8 cellular contexts compared by ENCODE assay signal in genomic region chr5:180069589-180070247, GRCh38. TPM values are rescaled to one million over a fixed set of nuclear protein-coding genes. Genes with fewer than 3 reads are reported as not detected.
A peak's percentile ranks its signal among the peaks of the same experiment; 100 is the strongest.
DNase-seq lines count a peak whose midpoint lies in the region; ATAC-seq and TF ChIP-seq lines count a peak whose summit lies in the region.

No MANE protein-coding gene starts in this region.

- peaks cover 25% of the 10 kb centered on the region for H3K27me3 Mint-ChIP-seq in H9 (ENCODE audit: low read depth)

- no peak overlapping the region for H2AFZ ChIP-seq in H9 (ENCODE audit: low read length)

- no peak for ATAC-seq in HG02798 (IDR thresholded peaks at IDR 0.05; ENCODE audit: poor library complexity, unreplicated experiment)

- no peak overlapping the region for H3K18ac ChIP-seq in H9 (ENCODE audit: insufficient read length, low read depth, low read length)

- no peak overlapping the region for H2AK5ac ChIP-seq in H9 (ENCODE audit: insufficient read length, low read length)

- intact Hi-C loops in ovary (cut with DNase I) = loop anchor here in 2 of 4 donors (10.0 kb wide), 1 partner anchor 165 kb away; the partner anchor contains the start of gene TBC1D9B (in 2 of the 2)

- H3K36me3 Mint-ChIP-seq in H9 (ENCODE audit: insufficient read depth in 1 of 3, low read depth in 3 of 3) = peaks cover 10 to 24% (median 12%) of the 10 kb centered on the region in 3 experiments

- no peak overlapping the region for H4K91ac ChIP-seq in H9 (ENCODE audit: insufficient read length, low read depth, low read length)

- H3K27ac Mint-ChIP-seq in H9 = peak overlapping the region in 1 of 3 experiments; percentile 88; a peak in 3 of 7 replicates

- H3K23ac ChIP-seq in H9 (ENCODE audit: insufficient read length, low read depth, low read length) = no peak overlapping the region

- no peak overlapping the region for H4K8ac ChIP-seq in H9 (replicated peaks; ENCODE audit: insufficient read length, low read depth, low read length)

- H3K27me3 ChIP-seq in H9 (ENCODE audit: insufficient read depth, low read length) = peaks cover 3% of the 10 kb centered on the region; the same call in 1 of the 2 replicates
- no peaks in the 10 kb centered on the region for H3K27me3 ChIP-seq in ovary

- H3K9me3 Mint-ChIP-seq in H9 = peaks cover 15% of the 10 kb centered on the region in 2 experiments

- no peak for TF ChIP-seq POLR2A in ovary (IDR thresholded peaks at IDR 0.05)

- peaks cover 5% of the 10 kb centered on the region for H3K79me1 ChIP-seq in H9 (ENCODE audit: insufficient read depth, low read depth, low read length, poor library complexity, severe bottlenecking)

- no peak overlapping the region for H2BK12ac ChIP-seq in H9 (ENCODE audit: insufficient read length, low read depth, low read length)

- peak overlapping the region; percentile 77 for H3K4me2 ChIP-seq in H9 (ENCODE audit: insufficient read depth, insufficient read length, low read length)

- H3K36me3 ChIP-seq in SK-N-MC (ENCODE audit: insufficient read depth, low read length) = 0 out of 2 replicates have a peak, but pooled peaks cover 5% of the 10 kb centered on the region
- H3K36me3 ChIP-seq in ovary = no peaks in the 10 kb centered on the region

- no peak overlapping the region for H3T11ph ChIP-seq in H9 (ENCODE audit: low read length)

- H2BK120ac ChIP-seq in H9 (ENCODE audit: low read depth, low read length, poor library complexity, severe bottlenecking) = no peak overlapping the region

- H3K56ac ChIP-seq in H9 (ENCODE audit: insufficient read length, low read depth, low read length) = no peak overlapping the region

- H3K79me2 ChIP-seq in H9 (ENCODE audit: insufficient read depth, low read length) = peaks cover 29% of the 10 kb centered on the region; the same call in 1 of the 2 replicates

- H3K9me3 ChIP-seq in H9 (ENCODE audit: control insufficient read depth, low read depth, low read length) (peaks cover 5% of the 10 kb centered on the region), SK-N-MC (ENCODE audit: low read depth, low read length) (peaks cover 8% of the 10 kb centered on the region; the same call in 1 of the 2 replicates), ovary (no peaks in the 10 kb centered on the region)

- H3K9ac ChIP-seq in H9 (ENCODE audit: extremely low read depth, insufficient read length, low read length) = peak overlapping the region; percentile 52
- H3K9ac ChIP-seq in SK-N-MC (ENCODE audit: insufficient read length) = peak overlapping the region; percentile 86

- H2BK5ac ChIP-seq in H9 (ENCODE audit: insufficient read length, low read length) = no peak overlapping the region

- H3K23me2 ChIP-seq in H9 (ENCODE audit: insufficient read length, low read depth, low read length, poor library complexity, severe bottlenecking) = peaks cover 17% of the 10 kb centered on the region

- no peak for DNase-seq in H9
- DNase-seq in SK-N-MC (ENCODE audit: low read depth, low spot score) = no peak
- DNase-seq in fibroblast of peridontal ligament (ENCODE audit: extremely low read depth) = peak; percentile 17
- DNase-seq in occipital lobe (lab: John Stamatoyannopoulos, UW) = peak; percentile 55
- no peak for DNase-seq in HK-2 (ENCODE audit: unreplicated experiment)
- no peak for DNase-seq in ovary
- DNase-seq in EL = no peak

- H3K4me3 ChIP-seq in SK-N-MC = peak overlapping the region; percentile 82
- no peak overlapping the region for H3K4me3 ChIP-seq in ovary

- no peak overlapping the region for H3K27ac ChIP-seq in H9 (ENCODE audit: insufficient read length, low read depth, low read length)
- peak overlapping the region; percentile 87 for H3K27ac ChIP-seq in SK-N-MC
- no peak overlapping the region for H3K27ac ChIP-seq in ovary

- H3K4me1 ChIP-seq in H9 (ENCODE audit: insufficient read depth, low read length) (peaks cover 8% of the 10 kb centered on the region; the same call in 1 of the 2 replicates), ovary (ENCODE audit: insufficient read depth) (peaks cover 9% of the 10 kb centered on the region)

- H2BK15ac ChIP-seq in H9 (ENCODE audit: low read depth, low read length) = no peak overlapping the region

- no peak overlapping the region for H2BK20ac ChIP-seq in H9 (ENCODE audit: low read depth, low read length, poor library complexity, severe bottlenecking)

- H3K4me1 Mint-ChIP-seq in H9 = peaks cover 35 to 40% of the 10 kb centered on the region in 2 experiments

- no CpG with 5 or more reads among the region's 9 CpGs for WGBS in H9 (ENCODE audit: extremely low coverage, insufficient read length, low lambda C conversion rate)
- WGBS in ovary, 3 donors = 76 to 80% (median 78%) methylated on average over 9 of the region's 9 CpGs

- H3K4me3 Mint-ChIP-seq in H9 = peak overlapping the region; percentile 91 to 96

- H3K4ac ChIP-seq in H9 (ENCODE audit: low read depth, low read length) = no peak overlapping the region

- no peak overlapping the region for H4K5ac ChIP-seq in H9 (ENCODE audit: insufficient read length, low read depth, low read length)

- no peak overlapping the region for H3K14ac ChIP-seq in H9 (ENCODE audit: insufficient read depth, low read length)

- no peak for TF ChIP-seq EP300 in ovary (IDR thresholded peaks at IDR 0.05)

- H4K20me1 ChIP-seq in H9 (ENCODE audit: control insufficient read depth, insufficient read depth, insufficient read length) = no peaks in the 10 kb centered on the region

- no peak for TF ChIP-seq CTCF in H9 (conservative IDR thresholded peaks at IDR 0.05)
- no peak for TF ChIP-seq CTCF in ovary (IDR thresholded peaks at IDR 0.05)

RNA-seq across cellular contexts. Expression of gene RNF130, which starts 1.8 kb away (rescaled TPM):
- total RNA-seq in H9 (2021) (76.4 and 80.0 TPM in 2 replicates), occipital lobe (78.0 TPM), ovary (10 to 100 TPM; 54.7 to 75.1 (median 66.7) TPM)
- 100 to 1,000 TPM in 1 of 2 donors, 10 to 100 TPM in 1; 74.0 to 120 TPM for polyA plus RNA-seq in ovary

Comparison
In these comparisons a context has a peak if more than half of its experiments do, and no peak if none do; other contexts are left out.
1. DNase-seq: peak in fibroblast of peridontal ligament (single experiment) and occipital lobe (single experiment); none in H9 (single experiment), SK-N-MC (single experiment), HK-2 (single experiment), ovary (0 of 5) and EL (single experiment).